In the genomic region with DNA sequence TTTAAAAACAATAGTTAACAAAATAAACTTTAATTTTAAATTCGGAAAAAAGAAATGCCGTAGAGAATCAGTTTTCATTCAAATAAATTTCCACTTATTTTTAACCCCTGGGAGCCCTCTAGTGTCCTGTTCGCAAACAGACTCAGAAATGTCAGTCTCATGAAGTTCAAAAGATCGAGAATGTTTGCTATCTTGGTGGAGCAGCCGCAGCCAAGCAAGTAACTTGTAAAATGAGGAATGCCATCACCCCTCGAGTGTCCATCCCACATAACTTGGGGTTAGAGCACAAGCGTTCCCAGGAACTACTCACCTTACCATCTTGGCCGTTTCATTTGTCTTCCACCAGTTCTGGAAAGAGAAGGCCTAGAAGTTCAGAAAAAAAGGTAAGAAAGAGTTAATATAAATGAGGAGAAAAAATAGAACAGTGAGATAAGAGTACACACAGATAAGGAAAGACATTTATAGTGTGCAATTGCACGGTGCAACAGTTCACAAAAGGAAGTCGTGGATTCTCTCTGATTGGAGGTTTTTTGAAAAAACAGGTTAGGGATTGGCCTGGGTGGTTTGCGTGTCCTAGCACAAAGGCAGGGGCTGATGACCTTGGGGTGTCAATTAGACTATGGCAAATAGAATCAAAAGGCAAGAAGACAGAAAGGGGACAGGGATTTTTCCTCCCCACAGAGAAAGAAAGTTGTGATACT, we compare ENCODE assay signal across 8 cellular contexts. TPM values are rescaled to one million over a fixed set of nuclear protein-coding genes. Genes with fewer than 3 reads are reported as not detected.
DNase-seq lines count a peak whose midpoint lies in the region; ATAC-seq, FAIRE-seq and TF ChIP-seq lines count a peak whose summit lies in the region.

A gene (minus strand): TSS at position 468 of the 701 bp plus-strand sequence. CDS start 1,650 bp downstream, outside the sequence.

- ATAC-seq in HG03175 (IDR thresholded peaks at IDR 0.05; ENCODE audit: unreplicated experiment) (peak; percentile 37), GM21619 (IDR thresholded peaks at IDR 0.05; ENCODE audit: unreplicated experiment) (no peak), GM21737 (IDR thresholded peaks at IDR 0.05; ENCODE audit: unreplicated experiment) (no peak)

- H3K27ac ChIP-seq in OCI-LY7 (ENCODE audit: low read depth, low read length, poor library complexity, severe bottlenecking): no peak within 1 kb of the TSS
- H3K27ac ChIP-seq in dorsolateral prefrontal cortex: peak within 1 kb of the TSS in 57 of 59 donors; percentile 6 to 88 (median 76)

- POLR2A ChIA-PET in GM10248 (lab: Yijun Ruan, JAX): no interaction called here
- POLR2A ChIA-PET in OCI-LY7 (lab: Charles Lee): interaction anchor here (1.7 kb wide), 1 partner anchor 179 kb away, joined by 8 read pairs; no protein-coding TSS in a partner anchor

- intact Hi-C loops in OCI-LY7 (cut with micrococcal nuclease; ENCODE audit: unreplicated experiment): loop anchor here (1.0 kb wide), 1 partner anchor 180 kb away; no protein-coding TSS in a partner anchor
- intact Hi-C loops in dorsolateral prefrontal cortex (cut with DNase I): loop anchor here (5.0 to 10.0 kb wide), 4 partner anchors 80 to 948 kb away; a partner anchor contains a TSS

- H2AFZ ChIP-seq in OCI-LY7 (ENCODE audit: low read length): peak within 1 kb of the TSS; percentile 35; the same call in 1 of the 2 replicates

- no peaks in the 10 kb centered on the region for H3K9me2 ChIP-seq in OCI-LY7 (ENCODE audit: insufficient read depth, low read length)

- H3K27me3 ChIP-seq in dorsolateral prefrontal cortex: no peaks in the 10 kb centered on the region

- no peak for FAIRE-seq in urothelium cell line (lab: Jason Lieb, UNC)

- DNase-seq in GM10248 (ENCODE audit: extremely low spot score) (peak; percentile 37), OCI-LY7 (ENCODE audit: low spot score) (peak; percentile 29), dorsolateral prefrontal cortex (peak in 2 of 10 donors; percentile 33 to 61), medulla oblongata (ENCODE audit: extremely low spot score) (peak; percentile 79), urothelium cell line (ENCODE audit: low spot score) (peak; percentile 49)

- no peaks in the 10 kb centered on the region for H3K9me3 ChIP-seq in OCI-LY7 (ENCODE audit: low read length)

- CTCF ChIA-PET in GM10248 (lab: Yijun Ruan, JAX): interaction anchor here (0.7 to 4.0 kb wide), 9 partner anchors 9 to 176 kb away, joined by 3 to 21 read pairs (median 5); no protein-coding TSS in a partner anchor
- CTCF ChIA-PET in OCI-LY7 (lab: Charles Lee; ENCODE audit: unreplicated experiment): no interaction called here

- H3K4me3 ChIP-seq in OCI-LY7 (ENCODE audit: low read depth, low read length, poor library complexity, severe bottlenecking): no peak within 1 kb of the TSS
- H3K4me3 ChIP-seq in dorsolateral prefrontal cortex: peak within 1 kb of the TSS; percentile 30 to 70 (median 53)

- H3K36me3 ChIP-seq in OCI-LY7 (ENCODE audit: insufficient read depth, low read length): no peaks in the 10 kb centered on the region

- H4K20me1 ChIP-seq in OCI-LY7 (ENCODE audit: insufficient read depth, low read length): no peaks in the 10 kb centered on the region

- H3K4me1 ChIP-seq in OCI-LY7 (ENCODE audit: insufficient read depth, low read length, poor library complexity, severe bottlenecking): no peaks in the 10 kb centered on the region

- no TSS peak for BruUV-seq in OCI-LY7 (replicated peaks; lab: Mats Ljungman, UMichigan)

- H3K79me2 ChIP-seq in OCI-LY7 (ENCODE audit: insufficient read depth, low read depth, low read length): no peaks in the 10 kb centered on the region

- TF ChIP-seq CTCF in GM10248 (IDR thresholded peaks at IDR 0.05; ENCODE audit: control extremely low read depth, extremely low read depth, low read depth, missing control alignments): peak; percentile 54
- peak; percentile 78 for TF ChIP-seq CTCF in OCI-LY7 (conservative IDR thresholded peaks at IDR 0.05; ENCODE audit: low read length)
- TF ChIP-seq CTCF in dorsolateral prefrontal cortex (IDR thresholded peaks at IDR 0.05 in 54 of 56, conservative IDR thresholded peaks at IDR 0.05 in 2 of 56; ENCODE audit: low read depth in 1 of 56, partially characterized antibody in 56 of 56): peak; percentile 57 to 94 (median 77)

- no peak within 1 kb of the TSS for H3K4me2 ChIP-seq in OCI-LY7 (ENCODE audit: low read length)

RNA-seq across cellular contexts. Expression of the gene that starts here (rescaled TPM):
- total RNA-seq in OCI-LY7 (2014; rRNA removed; shearing (Covaris generic)): 0.25 and 0.33 TPM in 2 replicates
- total RNA-seq in OCI-LY7 (2022) (4.4 and 5.1 TPM in 2 replicates), dorsolateral prefrontal cortex (10 to 100 TPM; 23.9 to 74.1 (median 43.0) TPM)

Comparison
In these comparisons a context has a peak if more than half of its experiments do, and no peak if none do; other contexts are left out.
1. RNA of the gene that starts here (total RNA-seq): 23.9 to 74.1 TPM in dorsolateral prefrontal cortex; 0.25 to 5.1 TPM in OCI-LY7; every median in the first group is over 4 times any median in the second.
2. Peak in every context shown above with its lines, with median percentiles within 50 percentile points of each other: CTCF ChIP-seq.